ENCODE assay signal across 8 cellular contexts in the genomic region with DNA sequence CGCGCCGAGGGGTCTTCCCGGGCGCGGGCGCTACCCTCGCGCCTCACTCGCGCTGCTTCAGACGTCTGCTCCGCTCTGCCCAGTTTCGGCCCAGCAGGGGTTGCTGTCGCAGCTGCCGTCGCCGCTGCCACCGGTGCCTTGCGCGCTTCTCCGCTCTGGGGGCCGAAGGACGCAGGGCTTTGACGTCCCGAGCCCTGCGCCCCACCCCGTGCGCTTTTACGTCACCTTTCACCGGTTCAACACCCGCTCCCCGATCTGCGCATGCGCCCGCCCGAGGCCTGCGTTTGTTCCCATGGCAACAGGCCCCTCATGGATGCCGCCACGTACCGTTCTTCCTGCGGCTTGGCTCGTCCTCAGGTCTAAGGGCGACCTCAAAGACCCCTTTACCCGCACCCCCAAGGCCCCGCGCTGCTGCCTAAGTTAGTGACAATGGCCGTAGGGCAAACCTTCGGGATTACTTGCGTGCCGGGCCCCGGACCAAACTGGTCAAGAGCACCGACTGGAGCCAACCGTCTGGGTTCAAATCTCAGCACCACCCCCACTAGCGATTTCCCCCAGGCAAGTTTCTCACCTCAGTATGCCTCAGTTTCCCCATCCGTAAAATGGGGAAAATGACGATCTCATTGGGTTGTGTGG. TPM values are rescaled to one million over a fixed set of nuclear protein-coding genes. Genes with fewer than 3 reads are reported as not detected.
DNase-seq lines count a peak whose midpoint lies in the region; ATAC-seq, FAIRE-seq and TF ChIP-seq lines count a peak whose summit lies in the region.

No MANE protein-coding gene starts in this region.

- DNase-seq in NCI-H146 treated with DMSO at 0.1 percent for 48 hours (lab: John Stamatoyannopoulos, UW; ENCODE audit: unreplicated experiment) (peak; percentile 98), T-helper 1 cell (peak; percentile 98 to 99 (median 99)), amygdala (lab: John Stamatoyannopoulos, UW) (peak; percentile 76 to 99 (median 93)), right atrium auricular region (ENCODE audit: low spot score) (peak; percentile 99), psoas muscle (peak; percentile 99), urothelium cell line (ENCODE audit: low spot score) (peak; percentile 99)

- peak; percentile 37 for TF ChIP-seq POLR2A in GM15510 (IDR thresholded peaks at IDR 0.05; ENCODE audit: borderline replicate concordance, extremely low read depth, insufficient read length)

- intact Hi-C loops in psoas muscle (cut with DNase I), result loop anchor here in 1 of 2 donors (5.0 kb wide), 1 partner anchor 41 kb away; the partner anchor contains the start of gene TMEM134

- peak overlapping the region; percentile 69 to 75 for H3K4me3 ChIP-seq in right atrium auricular region
- peak overlapping the region; percentile 90 for H3K4me3 ChIP-seq in psoas muscle

- 0 to 1% (median 1%) methylated on average over 45 to 57 of the region's 57 CpGs for WGBS in psoas muscle, 3 donors

- peak; percentile 86 for FAIRE-seq in urothelium cell line (lab: Jason Lieb, UNC)

- ATAC-seq in HG02884 (IDR thresholded peaks at IDR 0.05; ENCODE audit: unreplicated experiment) (peak; percentile 45), psoas muscle (peak; percentile 66 to 77 (median 72))

- TF ChIP-seq CTCF in right atrium auricular region (IDR thresholded peaks at IDR 0.05), result no peak
- no peak for TF ChIP-seq CTCF in psoas muscle (IDR thresholded peaks at IDR 0.05)

- H3K36me3 ChIP-seq in right atrium auricular region (peaks cover 8% of the 10 kb centered on the region), psoas muscle (ENCODE audit: insufficient read depth in 1 of 2, low read depth in 1 of 2) (peaks cover 0 to 11% of the 10 kb centered on the region in 2 donors)

- H3K27me3 ChIP-seq in right atrium auricular region, result no peaks in the 10 kb centered on the region
- peaks cover 0 to 12% (median 8%) of the 10 kb centered on the region in 3 donors for H3K27me3 ChIP-seq in psoas muscle (ENCODE audit: insufficient read depth in 3 of 3, low read length in 2 of 3)

- no peaks in the 10 kb centered on the region for H3K9me3 ChIP-seq in right atrium auricular region
- no peaks in the 10 kb centered on the region for H3K9me3 ChIP-seq in psoas muscle

- peak overlapping the region; percentile 99 for H3K27ac ChIP-seq in right atrium auricular region
- peak overlapping the region; percentile 99 for H3K27ac ChIP-seq in psoas muscle

- H3K4me1 ChIP-seq in right atrium auricular region (peaks cover 0 to 50% of the 10 kb centered on the region in 2 donors), psoas muscle (peaks cover 27% of the 10 kb centered on the region)

RNA-seq across cellular contexts. Expression of gene CDK2AP2, which starts 0.6 kb away (rescaled TPM):
- total RNA-seq in right atrium auricular region, result 10 to 100 TPM; 49.1 to 70.0 TPM
- 10 to 100 TPM; 16.3 to 18.5 (median 18.1) TPM for total RNA-seq in psoas muscle
- 10 to 100 TPM; 31.9 to 72.3 (median 48.0) TPM for polyA plus RNA-seq in psoas muscle

RNA-seq across cellular contexts. Expression of gene PITPNM1, which starts 3.4 kb away (rescaled TPM):
- total RNA-seq in right atrium auricular region (10 to 100 TPM; 10.7 to 30.7 TPM), psoas muscle (10 to 100 TPM in 2 of 4 donors, 1 to 10 TPM in 2; 6.7 to 16.1 (median 9.6) TPM)
- polyA plus RNA-seq in psoas muscle, result 10 to 100 TPM in 1 of 3 donors, 1 to 10 TPM in 2; 2.3 to 11.3 (median 5.1) TPM

RNA-seq across cellular contexts. Expression of gene CABP2, which starts 14.6 kb away (rescaled TPM):
- not detected for total RNA-seq in right atrium auricular region
- not detected for total RNA-seq in psoas muscle
- polyA plus RNA-seq in psoas muscle, result not detected

RNA-seq across cellular contexts. Expression of gene AIP, which starts 25.8 kb away (rescaled TPM):
- total RNA-seq in right atrium auricular region (10 to 100 TPM; 49.2 to 78.0 TPM), psoas muscle (10 to 100 TPM; 25.3 to 42.7 (median 29.9) TPM)
- polyA plus RNA-seq in psoas muscle, result 10 to 100 TPM; 57.4 to 71.5 (median 57.7) TPM

RNA-seq across cellular contexts. Expression of gene TMEM134, which starts 39.6 kb away (rescaled TPM):
- total RNA-seq in right atrium auricular region (100 to 1,000 TPM in 1 of 2 donors, 10 to 100 TPM in 1; 74.4 to 140 TPM), psoas muscle (10 to 100 TPM; 57.1 to 83.2 (median 66.2) TPM)
- polyA plus RNA-seq in psoas muscle, result 100 to 1,000 TPM in 1 of 3 donors, 10 to 100 TPM in 2; 81.7 to 121 (median 87.8) TPM

Comparison
In these comparisons a context has a peak if more than half of its experiments do, and no peak if none do; other contexts are left out.
1. Peak in every context shown above with its lines: DNase-seq, ATAC-seq, H3K4me3 ChIP-seq and H3K27ac ChIP-seq.